8 cellular contexts compared by ENCODE assay signal in genomic region chr5:69189162-69190086, GRCh38. TPM values are rescaled to one million over a fixed set of nuclear protein-coding genes. Genes with fewer than 3 reads are reported as not detected.
DNase-seq lines count a peak whose midpoint lies in the region; ATAC-seq and TF ChIP-seq lines count a peak whose summit lies in the region.

A gene with protein sequence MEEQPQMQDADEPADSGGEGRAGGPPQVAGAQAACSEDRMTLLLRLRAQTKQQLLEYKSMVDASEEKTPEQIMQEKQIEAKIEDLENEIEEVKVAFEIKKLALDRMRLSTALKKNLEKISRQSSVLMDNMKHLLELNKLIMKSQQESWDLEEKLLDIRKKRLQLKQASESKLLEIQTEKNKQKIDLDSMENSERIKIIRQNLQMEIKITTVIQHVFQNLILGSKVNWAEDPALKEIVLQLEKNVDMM (plus strand): TSS chr5:69189583. CDS start chr5:69189635, 52 bp downstream.

- ATAC-seq in HG02610 (IDR thresholded peaks at IDR 0.05; ENCODE audit: unreplicated experiment) = peak; percentile 94

- H3K9me3 ChIP-seq in SK-N-SH (no peaks in the 10 kb centered on the region), suprapubic skin (no peaks in the 10 kb centered on the region)

- peak within 1 kb of the TSS; percentile 95 for H3K27ac Mint-ChIP-seq in activated naive CD4-positive, alpha-beta T cell treated with anti-CD3 and anti-CD28 coated beads, Interleukin-2, amount 10 ng/mL, durations not matched to agents 7 days and 5 days

- H3K36me3 ChIP-seq in SK-N-SH (replicated peaks in 1 of 2; ENCODE audit: control insufficient read depth in 1 of 2, insufficient read depth in 2 of 2, low read length in 1 of 2) (peaks cover 0 to 12% of the 10 kb centered on the region in 2 experiments), suprapubic skin (peaks cover 3% of the 10 kb centered on the region)

- DNase-seq in GM10248 (ENCODE audit: extremely low spot score) (peak; percentile 94), NCI-H1092 (lab: John Stamatoyannopoulos, UW) (peak; percentile 67), SK-N-SH (peak; percentile 92), germinal center (ENCODE audit: low spot score) (peak; percentile 92), nucleus accumbens (lab: John Stamatoyannopoulos, UW) (peak in 55 of 56 donors; percentile 27 to 94 (median 81)), suprapubic skin (ENCODE audit: low spot score in 2 of 2) (peak; percentile 92 to 94)
- peak; percentile 96 for DNase-seq in activated naive CD4-positive, alpha-beta T cell treated with anti-CD3 and anti-CD28 coated beads, Interleukin-2, amount 10 ng/mL, durations not matched to agents 7 days and 5 days

- peak within 1 kb of the TSS; percentile 99 for H2AFZ ChIP-seq in SK-N-SH (ENCODE audit: low read depth)

- TF ChIP-seq CTCF in GM10248 (IDR thresholded peaks at IDR 0.05; ENCODE audit: control extremely low read depth, extremely low read depth, low read depth, missing control alignments) (no peak), SK-N-SH (IDR thresholded peaks at IDR 0.05) (no peak), suprapubic skin (IDR thresholded peaks at IDR 0.05) (no peak)

- TF ChIP-seq POLR2A in suprapubic skin (IDR thresholded peaks at IDR 0.05) = no peak

- peaks cover 19% of the 10 kb centered on the region for H3K4me1 Mint-ChIP-seq in activated naive CD4-positive, alpha-beta T cell treated with anti-CD3 and anti-CD28 coated beads, Interleukin-2, amount 10 ng/mL, durations not matched to agents 7 days and 5 days

- H3K27ac ChIP-seq in SK-N-SH (ENCODE audit: low read depth in 2 of 2, low read length in 1 of 2) = peak within 1 kb of the TSS; percentile 90 to 92
- peak within 1 kb of the TSS; percentile 71 for H3K27ac ChIP-seq in suprapubic skin

- no peaks in the 10 kb centered on the region for H3K9me3 Mint-ChIP-seq in activated naive CD4-positive, alpha-beta T cell treated with anti-CD3 and anti-CD28 coated beads, Interleukin-2, amount 10 ng/mL, durations not matched to agents 7 days and 5 days

- POLR2A ChIA-PET in GM10248 (lab: Yijun Ruan, JAX) = no interaction called here
- POLR2A ChIA-PET in SK-N-SH (lab: Yijun Ruan, JAX) = interaction anchor here (1.2 to 1.7 kb wide), 3 partner anchors 22 to 145 kb away, joined by 3 to 8 read pairs (median 5); partner anchors contain the start of genes CCNB1 and SLC30A5

- H3K4me1 ChIP-seq in SK-N-SH (ENCODE audit: control insufficient read depth in 1 of 2, insufficient read depth in 2 of 2, low read depth in 1 of 2, low read length in 1 of 2) (peaks cover 0 to 3% of the 10 kb centered on the region in 2 experiments; a peak in 1 of 4 replicates), suprapubic skin (peaks cover 19% of the 10 kb centered on the region)

- H3F3A ChIP-seq in SK-N-SH (replicated peaks; ENCODE audit: insufficient read depth) = peaks cover 17% of the 10 kb centered on the region

- no peaks in the 10 kb centered on the region for H4K20me1 ChIP-seq in SK-N-SH (ENCODE audit: insufficient read depth)

- WGBS in SK-N-SH (ENCODE audit: low lambda C conversion rate) = under 1% methylated on average over 31 of the region's 55 CpGs
- WGBS in suprapubic skin = 0% methylated on average over 51 of the region's 55 CpGs

- H3K4me2 ChIP-seq in SK-N-SH = peak within 1 kb of the TSS; percentile 84

- CTCF ChIA-PET in GM10248 (lab: Yijun Ruan, JAX) (interaction anchor here (1.0 to 3.9 kb wide), 12 partner anchors 9 to 145 kb away, joined by 3 to 13 read pairs (median 4); partner anchors contain the start of gene SLC30A5), SK-N-SH (lab: Yijun Ruan, JAX) (interaction anchor here (1.0 to 2.3 kb wide), 4 partner anchors 11 to 96 kb away, joined by 3 to 8 read pairs (median 7); partner anchors contain the start of gene SLC30A5)
- CTCF ChIA-PET in activated naive CD4-positive, alpha-beta T cell treated with anti-CD3 and anti-CD28 coated beads, Interleukin-2, amount 10 ng/mL, durations not matched to agents 7 days and 5 days (lab: Charles Lee) = interaction anchor here (0.6 to 1.2 kb wide), 4 partner anchors 9 to 83 kb away, joined by 3 to 4 read pairs (median 3); partner anchors contain the start of gene CDK7

- H3K9me2 ChIP-seq in SK-N-SH = no peaks in the 10 kb centered on the region

- H3K27me3 Mint-ChIP-seq in activated naive CD4-positive, alpha-beta T cell treated with anti-CD3 and anti-CD28 coated beads, Interleukin-2, amount 10 ng/mL, durations not matched to agents 7 days and 5 days = peaks cover 5% of the 10 kb centered on the region

- H3K27me3 ChIP-seq in SK-N-SH (ENCODE audit: insufficient read depth) (no peaks in the 10 kb centered on the region), suprapubic skin (no peaks in the 10 kb centered on the region)

- peaks cover 9% of the 10 kb centered on the region for H3K36me3 Mint-ChIP-seq in activated naive CD4-positive, alpha-beta T cell treated with anti-CD3 and anti-CD28 coated beads, Interleukin-2, amount 10 ng/mL, durations not matched to agents 7 days and 5 days

- 0 out of 4 replicates have a peak, but pooled peaks of 1 of the 2 experiments have one; percentile 17 for TF ChIP-seq EP300 in SK-N-SH (IDR thresholded peaks at IDR 0.05; ENCODE audit: borderline replicate concordance in 1 of 2, low read depth in 1 of 2, low read length in 1 of 2)
- no peak for TF ChIP-seq EP300 in suprapubic skin (IDR thresholded peaks at IDR 0.05)

- no peak for TF ChIP-seq RAD21 in SK-N-SH (IDR thresholded peaks at IDR 0.05; ENCODE audit: low read length)

- H3K4me3 ChIP-seq in SK-N-SH (ENCODE audit: low read depth in 2 of 2, low read length in 1 of 2) = peak within 1 kb of the TSS; percentile 73 to 87
- peak within 1 kb of the TSS; percentile 86 for H3K4me3 ChIP-seq in suprapubic skin

- H3K4me3 Mint-ChIP-seq in activated naive CD4-positive, alpha-beta T cell treated with anti-CD3 and anti-CD28 coated beads, Interleukin-2, amount 10 ng/mL, durations not matched to agents 7 days and 5 days = peak within 1 kb of the TSS; percentile 93

- peak within 1 kb of the TSS; percentile 93 for H3K9ac ChIP-seq in SK-N-SH

- H3K79me2 ChIP-seq in SK-N-SH (ENCODE audit: insufficient read depth) = peaks cover 29% of the 10 kb centered on the region

TF ChIP-seq in SK-N-SH, 30 proteins besides CTCF, POLR2A, EP300 and RAD21 (continues in another document):
- TF ChIP-seq GABPA (IDR thresholded peaks at IDR 0.05; ENCODE audit: low read depth) (peak; percentile 88), MXI1 (IDR thresholded peaks at IDR 0.05; ENCODE audit: low read depth, low read length) (peak; percentile 94), YY1 (IDR thresholded peaks at IDR 0.05; ENCODE audit: low read depth) (peak; percentile 78), REST (IDR thresholded peaks at IDR 0.05; ENCODE audit: low read depth, low read length) (0 out of 2 replicates have a peak, but pooled peaks have one; percentile 8), POLR2AphosphoS5 (IDR thresholded peaks at IDR 0.05; ENCODE audit: low read depth, low read length) (peak; percentile 75), MAX (IDR thresholded peaks at IDR 0.05; ENCODE audit: low read depth) (peak; percentile 85), SIN3A (IDR thresholded peaks at IDR 0.05; ENCODE audit: borderline replicate concordance, low read depth, low read length) (peak; percentile 80; the same call in 1 of the 2 replicates), SMC3 (IDR thresholded peaks at IDR 0.05; ENCODE audit: low read depth, low read length) (no peak), TAF1 (IDR thresholded peaks at IDR 0.05; ENCODE audit: borderline replicate concordance, low read depth, low read length) (peak; percentile 64; the same call in 1 of the 2 replicates)

RNA-seq across cellular contexts. Expression of the gene that starts here (rescaled TPM):
- polyA plus RNA-seq in SK-N-SH (2012; rRNA removed) = 12.8 and 14.6 TPM in 2 replicates
- polyA plus RNA-seq in SK-N-SH (2012; cell fraction: cytosol; rRNA removed) = 17.8 and 20.8 TPM in 2 replicates
- 3.7 and 4.2 TPM in 2 replicates for polyA plus RNA-seq in SK-N-SH (2012; cell fraction: nucleus; rRNA removed)
- total RNA-seq in suprapubic skin = 1 to 10 TPM; 5.4 to 8.5 (median 6.5) TPM

Comparison
In these comparisons a context has a peak if more than half of its experiments do, and no peak if none do; other contexts are left out.
1. Peak in every context shown above with its lines: DNase-seq, ATAC-seq, H3K4me3 ChIP-seq and H3K27ac ChIP-seq.